Comparison of ENCODE assay signal across 22 cellular contexts in the genomic region with DNA sequence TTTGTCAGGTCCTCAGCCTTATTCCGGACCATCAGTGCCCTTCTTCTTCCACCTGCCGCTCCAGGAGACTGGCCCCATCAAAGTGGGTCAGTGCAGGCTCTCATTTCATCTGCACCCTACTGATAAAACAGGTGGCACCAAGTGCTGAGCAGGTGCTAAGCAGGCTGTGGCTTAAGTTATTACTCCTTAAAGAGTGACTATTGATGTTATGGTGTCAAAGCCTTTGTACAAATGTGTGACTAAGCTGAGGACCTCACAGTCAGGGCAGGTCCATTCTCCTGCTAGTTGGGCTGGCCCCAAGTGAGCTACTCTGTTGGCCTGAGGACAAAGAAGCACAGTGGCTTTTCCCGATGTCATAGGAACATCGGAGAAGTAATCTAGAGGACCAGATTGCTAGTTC. TPM values are rescaled to one million over a fixed set of nuclear protein-coding genes. Genes with fewer than 3 reads are reported as not detected.
A peak's percentile ranks its signal among the peaks of the same experiment; 100 is the strongest.
DNase-seq lines count a peak whose midpoint lies in the region; ATAC-seq and TF ChIP-seq lines count a peak whose summit lies in the region.
"Had no signal": no experiment of that assay in that cellular context is flagged by ENCODE, and none has a peak within 500 bp of the region (broad histone marks: within the 10 kb centered on the region; RNA-seq: fewer than 3 reads in every experiment).

No MANE protein-coding gene starts in this region.

- H2AFZ ChIP-seq in neuronal stem cell (ENCODE audit: low read length), result no peak overlapping the region

- peak overlapping the region; percentile 59 for H2BK5ac ChIP-seq in neuronal stem cell (ENCODE audit: low read length)

- H3K4me3 Mint-ChIP-seq in natural killer cell treated with Interleukin-12 subunit alpha and Interleukin-12 subunit beta and Interleukin-15 and Interleukin-18, amount 100 ng/mL, for 72 hours, result no peak overlapping the region
- no peak overlapping the region for H3K4me3 Mint-ChIP-seq in natural killer cell
- no peak overlapping the region for H3K4me3 Mint-ChIP-seq in activated naive CD8-positive, alpha-beta T cell treated with anti-CD3 and anti-CD28 coated beads for 36 hours
- H3K4me3 Mint-ChIP-seq: activated CD4-positive, alpha-beta T cell treated with anti-CD3 and anti-CD28 coated beads for 36 hours; activated T-cell treated with anti-CD3 and anti-CD28 coated beads, Interleukin-2, amount 50 U/mL, for 24 hours; CD4-positive, alpha-beta T cell; T-helper 1 cell treated with Interleukin-12 subunit alpha and Interleukin-12 subunit beta and Interleukin-4 antibody, amounts not matched to agents 30 μg/mL and 1 μg/mL, for 36 hours had no signal

- no peaks in the 10 kb centered on the region for H3K79me1 ChIP-seq in neuronal stem cell (ENCODE audit: low read depth, low read length)

- H3K14ac ChIP-seq in neuronal stem cell (ENCODE audit: low read length), result no peak overlapping the region

- H2BK120ac ChIP-seq in neuronal stem cell (ENCODE audit: low read depth, low read length), result no peak overlapping the region

- peak overlapping the region; percentile 87 to 92 for H3K27ac ChIP-seq in ascending aorta
- no peak overlapping the region for H3K27ac ChIP-seq in neuronal stem cell (replicated peaks; ENCODE audit: low read length)
- peak overlapping the region; percentile 73 to 92 for H3K27ac ChIP-seq in aorta (ENCODE audit: low read depth in 1 of 2, low read length in 2 of 2)
- no peak overlapping the region for H3K27ac ChIP-seq in testis
- H3K27ac ChIP-seq: neutrophil had no signal

- no peaks in the 10 kb centered on the region for H3K4me1 Mint-ChIP-seq in natural killer cell treated with Interleukin-12 subunit alpha and Interleukin-12 subunit beta and Interleukin-15 and Interleukin-18, amount 100 ng/mL, for 72 hours (ENCODE audit: low read depth in 2 of 2)
- no peaks in the 10 kb centered on the region for H3K4me1 Mint-ChIP-seq in natural killer cell
- H3K4me1 Mint-ChIP-seq in activated naive CD8-positive, alpha-beta T cell treated with anti-CD3 and anti-CD28 coated beads for 36 hours, result no peaks in the 10 kb centered on the region
- H3K4me1 Mint-ChIP-seq: activated CD4-positive, alpha-beta T cell treated with anti-CD3 and anti-CD28 coated beads for 36 hours had no signal

- ATAC-seq in natural killer cell treated with Interleukin-12 subunit alpha and Interleukin-12 subunit beta and Interleukin-15 and Interleukin-18, amount 100 ng/mL, for 72 hours, result peak; percentile 17 to 45
- ATAC-seq in natural killer cell (no peak), aorta (ENCODE audit: low FRiP score) (no peak)
- ATAC-seq: activated CD4-positive, alpha-beta T cell treated with anti-CD3 and anti-CD28 coated beads for 36 hours had no signal

- H3K4me3 ChIP-seq in ascending aorta, result no peak overlapping the region
- no peak overlapping the region for H3K4me3 ChIP-seq in neuronal stem cell (ENCODE audit: low read length in 2 of 2)
- no peak overlapping the region for H3K4me3 ChIP-seq in aorta (ENCODE audit: low read length in 2 of 2)
- H3K4me3 ChIP-seq in testis, result no peak overlapping the region
- H3K4me3 ChIP-seq: adrenal gland, breast epithelium, lung had no signal

- DNase-seq in natural killer cell treated with Interleukin-12 subunit alpha and Interleukin-12 subunit beta and Interleukin-15 and Interleukin-18, amount 100 ng/mL, for 72 hours (ENCODE audit: low spot score), result no peak
- DNase-seq in natural killer cell, result no peak
- DNase-seq in ascending aorta (ENCODE audit: low spot score in 2 of 2), result no peak
- no peak for DNase-seq in neuronal stem cell (ENCODE audit: low spot score)
- no peak for DNase-seq in aorta
- DNase-seq in activated naive CD8-positive, alpha-beta T cell treated with anti-CD3 and anti-CD28 coated beads for 36 hours, result no peak
- DNase-seq in testis, result no peak
- DNase-seq in activated gamma-delta T cell treated with Interleukin-2 at 50 U/mL for 16 hours, result no peak
- DNase-seq: activated CD4-positive, alpha-beta T cell treated with anti-CD3 and anti-CD28 coated beads for 36 hours; activated CD8-positive, alpha-beta memory T cell treated with anti-CD3 and anti-CD28 coated beads for 24 hours; activated T-cell treated with anti-CD3 and anti-CD28 coated beads, Interleukin-2, amount 50 U/mL, for 24 hours; adrenal gland; CD4-positive, alpha-beta T cell; islet precursor cell; NCI-H1092; NCI-H2081 treated with DMSO at 0.1 percent for 48 hours; stimulated activated CD4-positive, alpha-beta T cell treated with anti-CD3 and anti-CD28 coated beads, Interleukin-4, amount 100 ng/mL, for 24 hours; stimulated activated naive CD4-positive, alpha-beta T cell had no signal

- no peaks in the 10 kb centered on the region for H3K9me3 ChIP-seq in ascending aorta
- H3K9me3 ChIP-seq in neuronal stem cell (replicated peaks in 1 of 2; ENCODE audit: control insufficient read depth in 2 of 2, insufficient read depth in 1 of 2, low read depth in 1 of 2, low read length in 2 of 2), result no peaks in the 10 kb centered on the region
- H3K9me3 ChIP-seq in aorta (ENCODE audit: control insufficient read depth, low read length), result no peaks in the 10 kb centered on the region
- no peaks in the 10 kb centered on the region for H3K9me3 ChIP-seq in testis
- H3K9me3 ChIP-seq: adrenal gland, breast epithelium, neutrophil had no signal

- H3K4ac ChIP-seq in neuronal stem cell (ENCODE audit: low read length), result no peak overlapping the region

- no peak overlapping the region for H3K27ac Mint-ChIP-seq in natural killer cell treated with Interleukin-12 subunit alpha and Interleukin-12 subunit beta and Interleukin-15 and Interleukin-18, amount 100 ng/mL, for 72 hours
- H3K27ac Mint-ChIP-seq in natural killer cell, result no peak overlapping the region
- H3K27ac Mint-ChIP-seq in activated naive CD8-positive, alpha-beta T cell treated with anti-CD3 and anti-CD28 coated beads for 36 hours, result no peak overlapping the region
- H3K27ac Mint-ChIP-seq: activated CD4-positive, alpha-beta T cell treated with anti-CD3 and anti-CD28 coated beads for 36 hours; activated T-cell treated with anti-CD3 and anti-CD28 coated beads, Interleukin-2, amount 50 U/mL, for 24 hours; CD4-positive, alpha-beta T cell; T-helper 1 cell treated with Interleukin-12 subunit alpha and Interleukin-12 subunit beta and Interleukin-4 antibody, amounts not matched to agents 30 μg/mL and 1 μg/mL, for 36 hours had no signal

- H3K36me3 ChIP-seq in ascending aorta (no peaks in the 10 kb centered on the region), neuronal stem cell (replicated peaks in 1 of 2; ENCODE audit: control insufficient read depth in 2 of 2, insufficient read depth in 2 of 2, low read length in 2 of 2) (no peaks in the 10 kb centered on the region), aorta (ENCODE audit: control insufficient read depth in 1 of 2, insufficient read depth in 2 of 2, low read length in 1 of 2) (no peaks in the 10 kb centered on the region), testis (ENCODE audit: low read depth, missing control alignments) (no peaks in the 10 kb centered on the region)
- H3K36me3 ChIP-seq: adrenal gland, breast epithelium, neutrophil had no signal

- H3K4me2 ChIP-seq in neuronal stem cell (ENCODE audit: insufficient read depth, low read length, poor library complexity, severe bottlenecking), result no peak overlapping the region

- no peak overlapping the region for H3K23ac ChIP-seq in neuronal stem cell (ENCODE audit: low read depth, low read length, poor library complexity)

- no peak overlapping the region for H3K18ac ChIP-seq in neuronal stem cell (ENCODE audit: low read length)

- H3K9me3 Mint-ChIP-seq in natural killer cell treated with Interleukin-12 subunit alpha and Interleukin-12 subunit beta and Interleukin-15 and Interleukin-18, amount 100 ng/mL, for 72 hours, result no peaks in the 10 kb centered on the region
- H3K9me3 Mint-ChIP-seq in natural killer cell, result no peaks in the 10 kb centered on the region
- H3K9me3 Mint-ChIP-seq in activated naive CD8-positive, alpha-beta T cell treated with anti-CD3 and anti-CD28 coated beads for 36 hours, result no peaks in the 10 kb centered on the region
- H3K9me3 Mint-ChIP-seq: activated T-cell treated with anti-CD3 and anti-CD28 coated beads, Interleukin-2, amount 50 U/mL, for 24 hours; CD4-positive, alpha-beta T cell; T-helper 1 cell treated with Interleukin-12 subunit alpha and Interleukin-12 subunit beta and Interleukin-4 antibody, amounts not matched to agents 30 μg/mL and 1 μg/mL, for 36 hours had no signal

- H3K36me3 Mint-ChIP-seq in natural killer cell treated with Interleukin-12 subunit alpha and Interleukin-12 subunit beta and Interleukin-15 and Interleukin-18, amount 100 ng/mL, for 72 hours, result no peaks in the 10 kb centered on the region
- no peaks in the 10 kb centered on the region for H3K36me3 Mint-ChIP-seq in natural killer cell
- H3K36me3 Mint-ChIP-seq in activated naive CD8-positive, alpha-beta T cell treated with anti-CD3 and anti-CD28 coated beads for 36 hours, result no peaks in the 10 kb centered on the region

- no peak overlapping the region for H4K8ac ChIP-seq in neuronal stem cell (ENCODE audit: low read depth, low read length)

- H2BK12ac ChIP-seq in neuronal stem cell (ENCODE audit: low read length), result no peak overlapping the region

- no peaks in the 10 kb centered on the region for H3K27me3 ChIP-seq in ascending aorta
- H3K27me3 ChIP-seq in neuronal stem cell (ENCODE audit: control insufficient read depth in 3 of 3, insufficient read depth in 3 of 3, low read depth in 1 of 3, low read length in 3 of 3), result no peaks in the 10 kb centered on the region
- H3K27me3 ChIP-seq in aorta (ENCODE audit: control insufficient read depth in 1 of 2, insufficient read depth in 2 of 2, low read length in 1 of 2), result no peaks in the 10 kb centered on the region
- H3K27me3 ChIP-seq in testis, result no peaks in the 10 kb centered on the region
- H3K27me3 ChIP-seq: adrenal gland, breast epithelium, neutrophil had no signal

- H3K27me3 Mint-ChIP-seq in natural killer cell treated with Interleukin-12 subunit alpha and Interleukin-12 subunit beta and Interleukin-15 and Interleukin-18, amount 100 ng/mL, for 72 hours, result peaks cover 22 to 31% of the 10 kb centered on the region in 2 donors
- peaks cover 1 to 9% of the 10 kb centered on the region in 2 donors for H3K27me3 Mint-ChIP-seq in natural killer cell (ENCODE audit: low read depth in 2 of 2)
- no peaks in the 10 kb centered on the region for H3K27me3 Mint-ChIP-seq in activated naive CD8-positive, alpha-beta T cell treated with anti-CD3 and anti-CD28 coated beads for 36 hours
- H3K27me3 Mint-ChIP-seq: activated CD4-positive, alpha-beta T cell treated with anti-CD3 and anti-CD28 coated beads for 36 hours; activated T-cell treated with anti-CD3 and anti-CD28 coated beads, Interleukin-2, amount 50 U/mL, for 24 hours; CD4-positive, alpha-beta T cell had no signal

- no CpG with 5 or more reads among the region's 4 CpGs for WGBS in neuronal stem cell (ENCODE audit: extremely low coverage in 2 of 2, insufficient read length in 2 of 2, insufficient replicate concordance in 1 of 2), 2 donors
- WGBS in aorta, 2 donors, result 55 to 56% methylated on average over 4 of the region's 4 CpGs
- WGBS in testis, 2 donors, result 72 to 88% methylated on average over 4 of the region's 4 CpGs

- no peak overlapping the region for H3K9ac ChIP-seq in neuronal stem cell (ENCODE audit: low read depth, low read length, poor library complexity)

- H2BK15ac ChIP-seq in neuronal stem cell (ENCODE audit: low read length), result no peak overlapping the region

- H2AK5ac ChIP-seq in neuronal stem cell (ENCODE audit: low read depth, low read length), result no peak overlapping the region

- TF ChIP-seq POLR2A in testis (IDR thresholded peaks at IDR 0.05), result no peak

- H3K4me1 ChIP-seq in ascending aorta (peaks cover 9 to 25% of the 10 kb centered on the region in 2 donors), neuronal stem cell (ENCODE audit: control insufficient read depth in 2 of 2, insufficient read depth in 1 of 2, low read depth in 1 of 2, low read length in 2 of 2) (peaks cover 0 to 1% of the 10 kb centered on the region in 2 donors), aorta (ENCODE audit: control insufficient read depth in 1 of 2, insufficient read depth in 2 of 2, low read length in 2 of 2) (peaks cover 2 to 3% of the 10 kb centered on the region in 2 donors), testis (no peaks in the 10 kb centered on the region)
- H3K4me1 ChIP-seq: adrenal gland, breast epithelium had no signal

- intact Hi-C loops in natural killer cell (cut with micrococcal nuclease) (no loop called here), ascending aorta (cut with DNase I) (no loop called here), aorta (cut with DNase I) (loop anchor here in 1 of 2 donors (5.0 kb wide), 1 partner anchor 36 kb away; no protein-coding TSS in a partner anchor), testis (cut with DNase I; ENCODE audit: low total_unique reads) (no loop called here)

- TF ChIP-seq CTCF in natural killer cell (IDR thresholded peaks at IDR 0.05) (no peak), ascending aorta (IDR thresholded peaks at IDR 0.05) (no peak), testis (IDR thresholded peaks at IDR 0.05) (no peak)

- no peak overlapping the region for H4K91ac ChIP-seq in neuronal stem cell (ENCODE audit: low read depth, low read length, poor library complexity)

RNA-seq across cellular contexts. Expression of gene CALD1, which starts 11.2 kb away (rescaled TPM):
- total RNA-seq in natural killer cell treated with Interleukin-12 subunit alpha and Interleukin-12 subunit beta and Interleukin-15 and Interleukin-18, amount 100 ng/mL, for 72 hours, result under 1 TPM; 0.11 to 0.40 TPM
- total RNA-seq in natural killer cell, result 1 to 10 TPM in 2 of 3 donors, under 1 TPM in 1; 0.14 to 2.5 (median 1.0) TPM
- total RNA-seq in ascending aorta, result 352 TPM
- 98.6 TPM for polyA plus RNA-seq in neuronal stem cell (2013, experiment 1 of 2)
- 99.2 TPM for polyA plus RNA-seq in neuronal stem cell (2013, experiment 2 of 2)
- total RNA-seq in aorta, result 1,000 to 10,000 TPM; 1,102 to 1,700 TPM
- 1,000 to 10,000 TPM in 1 of 2 donors, 100 to 1,000 TPM in 1; 658 to 1,235 TPM for polyA plus RNA-seq in aorta
- 1 to 10 TPM; 1.1 TPM for total RNA-seq in activated naive CD8-positive, alpha-beta T cell treated with anti-CD3 and anti-CD28 coated beads for 36 hours
- total RNA-seq in testis, result 100 to 1,000 TPM; 135 to 153 TPM
- polyA plus RNA-seq in testis (ENCODE audit: insufficient read depth, low read depth, low replicate concordance), result 103 TPM

Comparison
In these comparisons a context has a peak if more than half of its experiments do, and no peak if none do; other contexts are left out.
1. ATAC-seq: peak in natural killer cell treated with Interleukin-12 subunit alpha and Interleukin-12 subunit beta and Interleukin-15 and Interleukin-18, amount 100 ng/mL, for 72 hours (2 of 2); none in natural killer cell (0 of 3) and aorta (single experiment).
2. H3K27ac ChIP-seq: peak in ascending aorta (2 of 2) and aorta (2 of 2); none in neuronal stem cell (single experiment) and testis (0 of 2).
3. RNA of gene CALD1, which starts 11.2 kb away (total RNA-seq): 1,102 to 1,700 TPM in aorta, 352 TPM in ascending aorta (single experiment) and 135 to 153 TPM in testis; 1.1 TPM in activated naive CD8-positive, alpha-beta T cell treated with anti-CD3 and anti-CD28 coated beads for 36 hours, 0.14 to 2.5 TPM in natural killer cell and 0.11 to 0.40 TPM in natural killer cell treated with Interleukin-12 subunit alpha and Interleukin-12 subunit beta and Interleukin-15 and Interleukin-18, amount 100 ng/mL, for 72 hours; every median in the first group is over 10 times any median in the second.